10 cellular contexts compared by ENCODE assay signal in genomic region chr13:46598140-46598819, GRCh38. TPM values are rescaled to one million over a fixed set of nuclear protein-coding genes. Genes with fewer than 3 reads are reported as not detected.
DNase-seq lines count a peak whose midpoint lies in the region; ATAC-seq and TF ChIP-seq lines count a peak whose summit lies in the region.
"Had no signal": no experiment of that assay in that cellular context is flagged by ENCODE, and none has a peak within 500 bp of the region (broad histone marks: within the 10 kb centered on the region; RNA-seq: fewer than 3 reads in every experiment).

No MANE protein-coding gene starts in this region.

- peak overlapping the region in 8 of 10 donors; percentile 15 to 79 (median 54) for H3K27ac ChIP-seq in heart right ventricle
- H3K27ac ChIP-seq in right atrium auricular region = peak overlapping the region in 1 of 2 donors; percentile 15
- peak overlapping the region; percentile 45 for H3K27ac ChIP-seq in upper lobe of right lung
- no peak overlapping the region for H3K27ac ChIP-seq in thyroid gland

- POLR2A ChIA-PET in activated CD8-positive, alpha-beta T cell treated with anti-CD3 and anti-CD28 coated beads for 36 hours (lab: Charles Lee) = no interaction called here

- no peak for TF ChIP-seq POLR2A in thyroid gland (IDR thresholded peaks at IDR 0.05)

- H3K36me3 ChIP-seq in heart right ventricle (no peaks in the 10 kb centered on the region), right atrium auricular region (no peaks in the 10 kb centered on the region), upper lobe of right lung (no peaks in the 10 kb centered on the region), thyroid gland (no peaks in the 10 kb centered on the region)

- DNase-seq in heart right ventricle (no peak), right atrium auricular region (ENCODE audit: low spot score) (no peak), upper lobe of right lung (no peak), thyroid gland (no peak), T1000 (lab: John Stamatoyannopoulos, UW) (no peak), NCI-H2107 treated with DMSO at 0.1 percent for 48 hours (lab: John Stamatoyannopoulos, UW; ENCODE audit: unreplicated experiment) (no peak)
- DNase-seq in activated CD8-positive, alpha-beta T cell treated with anti-CD3 and anti-CD28 coated beads for 36 hours = no peak

- H3K27me3 Mint-ChIP-seq in activated CD8-positive, alpha-beta T cell treated with anti-CD3 and anti-CD28 coated beads for 36 hours = no peaks in the 10 kb centered on the region
- H3K27me3 Mint-ChIP-seq: central memory CD8-positive, alpha-beta T cell had no signal

- H3K9me3 ChIP-seq in heart right ventricle = no peaks in the 10 kb centered on the region
- H3K9me3 ChIP-seq in right atrium auricular region = no peaks in the 10 kb centered on the region
- H3K9me3 ChIP-seq in upper lobe of right lung = no peaks in the 10 kb centered on the region
- no peaks in the 10 kb centered on the region for H3K9me3 ChIP-seq in thyroid gland

- CTCF ChIA-PET in activated CD8-positive, alpha-beta T cell treated with anti-CD3 and anti-CD28 coated beads for 36 hours (lab: Charles Lee) = interaction anchor here (1.6 kb wide), 1 partner anchor 18 kb away, joined by 3 read pairs; no protein-coding TSS in a partner anchor

- H3K4me1 ChIP-seq in heart right ventricle = peaks cover 0 to 96% (median 85%) of the 10 kb centered on the region in 9 donors
- H3K4me1 ChIP-seq in right atrium auricular region = peaks cover 0 to 60% of the 10 kb centered on the region in 2 donors
- peaks cover 73% of the 10 kb centered on the region for H3K4me1 ChIP-seq in upper lobe of right lung
- peaks cover 6 to 42% of the 10 kb centered on the region in 2 donors for H3K4me1 ChIP-seq in thyroid gland

- H3K4me3 ChIP-seq in heart right ventricle = peak overlapping the region in 3 of 10 donors; percentile 17 to 27 (median 26)
- H3K4me3 ChIP-seq in right atrium auricular region = no peak overlapping the region
- H3K4me3 ChIP-seq in upper lobe of right lung = no peak overlapping the region
- no peak overlapping the region for H3K4me3 ChIP-seq in thyroid gland (replicated peaks in 1 of 3)

- H3K4me1 Mint-ChIP-seq in activated CD8-positive, alpha-beta T cell treated with anti-CD3 and anti-CD28 coated beads for 36 hours (ENCODE audit: low read depth) = peaks cover 81% of the 10 kb centered on the region

- TF ChIP-seq CTCF in heart right ventricle (IDR thresholded peaks at IDR 0.05) (no peak), right atrium auricular region (IDR thresholded peaks at IDR 0.05) (no peak), upper lobe of right lung (IDR thresholded peaks at IDR 0.05) (no peak), thyroid gland (IDR thresholded peaks at IDR 0.05) (no peak)
- no peak for TF ChIP-seq CTCF in activated CD8-positive, alpha-beta T cell treated with anti-CD3 and anti-CD28 coated beads for 36 hours (IDR thresholded peaks at IDR 0.05)

- H3K27ac Mint-ChIP-seq in activated CD8-positive, alpha-beta T cell treated with anti-CD3 and anti-CD28 coated beads for 36 hours = peak overlapping the region; percentile 71
- H3K27ac Mint-ChIP-seq: stimulated activated effector memory CD8-positive, alpha-beta T cell treated with anti-CD3 and anti-CD28 coated beads, Interleukin-12 subunit alpha, Interleukin-12 subunit beta, amount 100 ng/mL, for 72 hours had no signal

- no peaks in the 10 kb centered on the region for H3K9me3 Mint-ChIP-seq in activated CD8-positive, alpha-beta T cell treated with anti-CD3 and anti-CD28 coated beads for 36 hours
- H3K9me3 Mint-ChIP-seq: central memory CD8-positive, alpha-beta T cell; stimulated activated effector memory CD8-positive, alpha-beta T cell treated with anti-CD3 and anti-CD28 coated beads, Interleukin-12 subunit alpha, Interleukin-12 subunit beta, amount 100 ng/mL, for 72 hours had no signal

- intact Hi-C loops in heart right ventricle (cut with DNase I) (loop anchor here in 2 of 10 donors (5.0 kb wide), 1 partner anchor 46 kb away; the partner anchor contains the start of gene LRCH1 (in 2 of the 2)), upper lobe of right lung (cut with DNase I) (no loop called here), thyroid gland (cut with DNase I) (no loop called here)
- intact Hi-C loops in activated CD8-positive, alpha-beta T cell treated with anti-CD3 and anti-CD28 coated beads for 36 hours (cut with micrococcal nuclease) = no loop called here

- H3K36me3 Mint-ChIP-seq in activated CD8-positive, alpha-beta T cell treated with anti-CD3 and anti-CD28 coated beads for 36 hours (ENCODE audit: low read depth) = peaks cover 7% of the 10 kb centered on the region
- H3K36me3 Mint-ChIP-seq: stimulated activated effector memory CD8-positive, alpha-beta T cell treated with anti-CD3 and anti-CD28 coated beads, Interleukin-12 subunit alpha, Interleukin-12 subunit beta, amount 100 ng/mL, for 72 hours had no signal

- no peaks in the 10 kb centered on the region for H3K27me3 ChIP-seq in heart right ventricle
- H3K27me3 ChIP-seq in right atrium auricular region = no peaks in the 10 kb centered on the region
- H3K27me3 ChIP-seq in upper lobe of right lung = no peaks in the 10 kb centered on the region
- H3K27me3 ChIP-seq in thyroid gland = no peaks in the 10 kb centered on the region

- 68 to 77% methylated on average over 7 of the region's 7 CpGs for WGBS in heart right ventricle, 2 donors
- WGBS in thyroid gland, 2 donors = 82 to 85% methylated on average over 7 of the region's 7 CpGs

- peak in 5 of 8 donors; percentile 36 to 56 (median 48) for ATAC-seq in heart right ventricle
- ATAC-seq in HG03066 (IDR thresholded peaks at IDR 0.05; ENCODE audit: low read depth, unreplicated experiment) = peak; percentile 47
- ATAC-seq in activated CD8-positive, alpha-beta T cell treated with anti-CD3 and anti-CD28 coated beads for 36 hours = peak; percentile 11
- ATAC-seq in upper lobe of right lung = peak; percentile 56

- H3K4me3 Mint-ChIP-seq in activated CD8-positive, alpha-beta T cell treated with anti-CD3 and anti-CD28 coated beads for 36 hours = no peak overlapping the region
- H3K4me3 Mint-ChIP-seq: central memory CD8-positive, alpha-beta T cell; stimulated activated effector memory CD8-positive, alpha-beta T cell treated with anti-CD3 and anti-CD28 coated beads, Interleukin-12 subunit alpha, Interleukin-12 subunit beta, amount 100 ng/mL, for 72 hours had no signal

RNA-seq across cellular contexts. Expression of gene LRCH1, which starts 45.3 kb away (rescaled TPM):
- total RNA-seq in heart right ventricle (10 to 100 TPM; 10.1 to 20.3 (median 13.8) TPM), right atrium auricular region (10 to 100 TPM in 1 of 2 donors, 1 to 10 TPM in 1; 6.9 to 10.9 TPM), upper lobe of right lung (32.0 TPM), thyroid gland (10 to 100 TPM; 13.5 to 19.3 (median 15.9) TPM)
- polyA plus RNA-seq in heart right ventricle = 1 to 10 TPM; 4.1 to 5.9 TPM
- 10 to 100 TPM; 15.5 to 17.1 TPM for total RNA-seq in activated CD8-positive, alpha-beta T cell treated with anti-CD3 and anti-CD28 coated beads for 36 hours

Comparison
In these comparisons a context has a peak if more than half of its experiments do, and no peak if none do; other contexts are left out.
1. H3K27ac ChIP-seq: peak in heart right ventricle (8 of 10) and upper lobe of right lung (single experiment); none in thyroid gland (0 of 3).
2. Peak in every context shown above with its lines, with median percentiles within 50 percentile points of each other: ATAC-seq.